9 cellular contexts compared by ENCODE assay signal in genomic region chr13:101520672-101521071, GRCh38.
A peak's percentile ranks its signal among the peaks of the same experiment; 100 is the strongest.
DNase-seq lines count a peak whose midpoint lies in the region; ATAC-seq, FAIRE-seq and TF ChIP-seq lines count a peak whose summit lies in the region.
"Had no signal": no experiment of that assay in that cellular context is flagged by ENCODE, and none has a peak within 500 bp of the region (broad histone marks: within the 10 kb centered on the region; RNA-seq: fewer than 3 reads in every experiment).

No MANE protein-coding gene starts in this region.

- no peak overlapping the region for H3K27ac ChIP-seq in aorta (ENCODE audit: low read depth in 1 of 2, low read length in 2 of 2)

- H3K27me3 ChIP-seq in aorta (ENCODE audit: control insufficient read depth in 1 of 2, insufficient read depth in 2 of 2, low read length in 1 of 2) = no peaks in the 10 kb centered on the region

- peaks cover 0 to 2% of the 10 kb centered on the region in 2 donors for H3K4me1 ChIP-seq in aorta (ENCODE audit: control insufficient read depth in 1 of 2, insufficient read depth in 2 of 2, low read length in 2 of 2)

- H3K36me3 ChIP-seq in aorta (ENCODE audit: control insufficient read depth in 1 of 2, insufficient read depth in 2 of 2, low read length in 1 of 2) = no peaks in the 10 kb centered on the region

- WGBS in aorta, 2 donors = 89 to 93% methylated on average over 4 of the region's 4 CpGs

- no peak overlapping the region for H3K4me3 ChIP-seq in aorta (ENCODE audit: low read length in 2 of 2)

- H3K9me3 ChIP-seq in aorta (ENCODE audit: control insufficient read depth, low read length) = no peaks in the 10 kb centered on the region

- ATAC-seq in aorta (ENCODE audit: low FRiP score) = no peak
- no peak for ATAC-seq in HG03045 (IDR thresholded peaks at IDR 0.05; ENCODE audit: unreplicated experiment)

- no peak for TF ChIP-seq POLR2A in H54 (IDR thresholded peaks at IDR 0.05; ENCODE audit: low read depth, low read length)

- FAIRE-seq in H54 (lab: Jason Lieb, UNC) = peak; percentile 100
- FAIRE-seq: TTC549 had no signal

- intact Hi-C loops in aorta (cut with DNase I) = no loop called here

- DNase-seq in GDM1 (lab: John Stamatoyannopoulos, UW) (peak; percentile 46), H54 (ENCODE audit: insufficient read length, low spot score) (peak; percentile 55), SW 1271 (lab: John Stamatoyannopoulos, UW) (peak; percentile 19 to 75), hepatic stellate cell (ENCODE audit: low spot score) (peak; percentile 21), aorta (no peak), COR-L47 (lab: John Stamatoyannopoulos, UW) (no peak), NCI-H526 treated with DMSO at 0.1 percent for 48 hours (lab: John Stamatoyannopoulos, UW) (no peak)

Comparison
In these comparisons a context has a peak if more than half of its experiments do, and no peak if none do; other contexts are left out.
1. DNase-seq: peak in GDM1 (single experiment), H54 (single experiment), SW 1271 (2 of 2) and hepatic stellate cell (single experiment); none in aorta (0 of 2), COR-L47 (single experiment) and NCI-H526 treated with DMSO at 0.1 percent for 48 hours (single experiment).